21 cellular contexts compared by ENCODE assay signal in the genomic region with DNA sequence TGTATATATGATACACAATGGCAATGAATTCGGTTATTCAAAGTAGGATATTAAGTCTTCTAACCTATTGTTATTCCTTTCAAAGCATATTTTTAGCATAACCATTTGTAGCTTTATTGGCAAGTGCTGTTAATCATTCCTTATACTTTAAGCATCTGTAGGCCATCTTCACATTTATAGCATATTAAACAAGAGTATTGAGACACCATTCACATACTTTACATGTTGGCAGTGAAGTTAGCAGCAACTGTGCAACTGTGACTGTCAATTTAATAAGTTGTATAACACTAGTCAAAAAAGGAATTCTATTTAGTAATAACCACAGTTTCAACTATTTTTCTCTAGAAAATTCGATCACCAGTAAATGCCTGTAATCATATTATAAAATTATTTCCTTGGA.
DNase-seq lines count a peak whose midpoint lies in the region; ATAC-seq and TF ChIP-seq lines count a peak whose summit lies in the region.
"Had no signal": no experiment of that assay in that cellular context is flagged by ENCODE, and none has a peak within 500 bp of the region (broad histone marks: within the 10 kb centered on the region; RNA-seq: fewer than 3 reads in every experiment).

No MANE protein-coding gene starts in this region.

- H3K36me3 ChIP-seq in heart left ventricle (peaks cover 0 to 44% (median 25%) of the 10 kb centered on the region in 9 donors), rectal smooth muscle tissue (ENCODE audit: control insufficient read depth, insufficient read depth, low read length) (peaks cover 15% of the 10 kb centered on the region), uterus (no peaks in the 10 kb centered on the region)
- H3K36me3 ChIP-seq in CD4-positive, alpha-beta memory T cell (ENCODE audit: insufficient read depth, low read length) = no peaks in the 10 kb centered on the region

- no peak for ATAC-seq in heart left ventricle
- ATAC-seq in GM19455 (IDR thresholded peaks at IDR 0.05; ENCODE audit: unreplicated experiment) = no peak
- ATAC-seq in HG02885 (IDR thresholded peaks at IDR 0.05; ENCODE audit: poor library complexity, unreplicated experiment) = no peak
- ATAC-seq: naive thymus-derived CD8-positive, alpha-beta T cell; Panc1 had no signal

- CTCF ChIA-PET in CD4-positive, alpha-beta memory T cell (lab: Charles Lee; ENCODE audit: partially characterized antibody) = interaction anchor here (1.9 kb wide), 1 partner anchor 14 kb away, joined by 4 read pairs; no protein-coding TSS in a partner anchor

- H3K4me3 ChIP-seq in heart left ventricle = peak overlapping the region in 7 of 12 donors; percentile 2 to 43 (median 26)
- peak overlapping the region; percentile 11 for H3K4me3 ChIP-seq in fibroblast of mammary gland (ENCODE audit: control insufficient read depth, low read depth, low read length)
- peak overlapping the region; percentile 40 for H3K4me3 ChIP-seq in rectal smooth muscle tissue (ENCODE audit: low read length)
- peak overlapping the region; percentile 31 to 39 for H3K4me3 ChIP-seq in uterus
- H3K4me3 ChIP-seq in CD4-positive, alpha-beta memory T cell (ENCODE audit: low read length in 2 of 2) = no peak overlapping the region
- H3K4me3 ChIP-seq: lung had no signal

- 84 to 88% (median 86%) methylated on average over 2 of the region's 2 CpGs for WGBS in heart left ventricle, 4 donors

- H3K27ac ChIP-seq in heart left ventricle = peak overlapping the region in 9 of 12 donors; percentile 11 to 94 (median 88)
- H3K27ac ChIP-seq in rectal smooth muscle tissue (ENCODE audit: low read depth, low read length) = peak overlapping the region; percentile 94
- peak overlapping the region; percentile 93 to 99 for H3K27ac ChIP-seq in uterus
- no peak overlapping the region for H3K27ac ChIP-seq in CD4-positive, alpha-beta memory T cell (ENCODE audit: low read depth, low read length)
- H3K27ac ChIP-seq: C4-2B, KMS-11 had no signal

- DNase-seq in heart left ventricle (no peak), cardiac septum (ENCODE audit: low spot score) (no peak), fibroblast of mammary gland (ENCODE audit: low read depth) (no peak), uterus (no peak)
- DNase-seq in CD4-positive, alpha-beta memory T cell = no peak
- DNase-seq: 8988T; activated CD4-positive, alpha-beta T cell treated with anti-CD3 and anti-CD28 coated beads for 4 hours; activated CD8-positive, alpha-beta memory T cell treated with anti-CD3 and anti-CD28 coated beads, Interleukin-2, amount 50 U/mL, for 48 hours; activated gamma-delta T cell treated with Interleukin-2 at 50 U/mL for 16 hours; aorta; naive thymus-derived CD8-positive, alpha-beta T cell; NCI-H1417; NCI-H2171; stimulated activated CD4-positive, alpha-beta T cell treated with anti-CD3 and anti-CD28 coated beads, Interleukin-1b, Interleukin-23, amount 100 ng/mL, for 48 hours had no signal

- peak overlapping the region; percentile 28 for H3K9ac ChIP-seq in rectal smooth muscle tissue (ENCODE audit: low read length)
- H3K9ac ChIP-seq: KMS-11 had no signal

- H3K9me3 ChIP-seq in heart left ventricle (no peaks in the 10 kb centered on the region), uterus (no peaks in the 10 kb centered on the region)
- no peaks in the 10 kb centered on the region for H3K9me3 ChIP-seq in CD4-positive, alpha-beta memory T cell (ENCODE audit: control insufficient read depth in 1 of 2, low read length in 2 of 2)

- intact Hi-C loops in heart left ventricle (cut with DNase I) = loop anchor here in 4 of 10 donors (5.0 kb wide), 3 partner anchors 36 to 46 kb away; no protein-coding TSS in a partner anchor
- intact Hi-C loops in cardiac septum (cut with DNase I) = loop anchor here (5.0 kb wide), 1 partner anchor 136 kb away; no protein-coding TSS in a partner anchor
- intact Hi-C loops in uterus (cut with DNase I; ENCODE audit: low total_unique reads) = no loop called here
- intact Hi-C loops in CD4-positive, alpha-beta memory T cell (cut with micrococcal nuclease) = no loop called here

- H3K27me3 ChIP-seq in heart left ventricle (no peaks in the 10 kb centered on the region), rectal smooth muscle tissue (ENCODE audit: control insufficient read depth, insufficient read depth, low read length) (no peaks in the 10 kb centered on the region), uterus (no peaks in the 10 kb centered on the region)
- H3K27me3 ChIP-seq in CD4-positive, alpha-beta memory T cell (ENCODE audit: insufficient read depth, low read length) = no peaks in the 10 kb centered on the region

- no peaks in the 10 kb centered on the region for H3K9me3 Mint-ChIP-seq in CD4-positive, alpha-beta memory T cell
- H3K9me3 Mint-ChIP-seq: naive thymus-derived CD8-positive, alpha-beta T cell had no signal

- no peaks in the 10 kb centered on the region for H3K4me1 Mint-ChIP-seq in CD4-positive, alpha-beta memory T cell
- H3K4me1 Mint-ChIP-seq: naive thymus-derived CD8-positive, alpha-beta T cell had no signal

- POLR2A ChIA-PET in CD4-positive, alpha-beta memory T cell (lab: Charles Lee; ENCODE audit: partially characterized antibody) = no interaction called here

- TF ChIP-seq CTCF in heart left ventricle (IDR thresholded peaks at IDR 0.05) = no peak
- TF ChIP-seq CTCF in fibroblast of mammary gland (conservative IDR thresholded peaks at IDR 0.05; ENCODE audit: control insufficient read depth, insufficient read depth, low read depth, low read length) = no peak
- no peak for TF ChIP-seq CTCF in uterus (IDR thresholded peaks at IDR 0.05)

- H3K4me1 ChIP-seq in heart left ventricle (peaks cover 0 to 52% (median 35%) of the 10 kb centered on the region in 12 donors), rectal smooth muscle tissue (ENCODE audit: control insufficient read depth, insufficient read depth, low read length) (peaks cover 32% of the 10 kb centered on the region), uterus (peaks cover 7 to 8% of the 10 kb centered on the region in 2 donors)
- H3K4me1 ChIP-seq in CD4-positive, alpha-beta memory T cell (ENCODE audit: insufficient read depth, low read length) = no peaks in the 10 kb centered on the region

- peaks cover 2 to 7% of the 10 kb centered on the region in 2 donors for H3K27me3 Mint-ChIP-seq in CD4-positive, alpha-beta memory T cell

- H3K36me3 Mint-ChIP-seq in CD4-positive, alpha-beta memory T cell = no peaks in the 10 kb centered on the region

- H3K4me3 Mint-ChIP-seq in CD4-positive, alpha-beta memory T cell = no peak overlapping the region
- H3K4me3 Mint-ChIP-seq: naive thymus-derived CD8-positive, alpha-beta T cell had no signal

- no peak overlapping the region for H3K27ac Mint-ChIP-seq in CD4-positive, alpha-beta memory T cell
- H3K27ac Mint-ChIP-seq: naive thymus-derived CD8-positive, alpha-beta T cell had no signal

- TF ChIP-seq POLR2A in heart left ventricle (IDR thresholded peaks at IDR 0.05) (no peak), uterus (IDR thresholded peaks at IDR 0.05) (no peak)

Comparison
In these comparisons a context has a peak if more than half of its experiments do, and no peak if none do; other contexts are left out.
1. H3K4me3 ChIP-seq: peak in heart left ventricle (7 of 12), fibroblast of mammary gland (single experiment), rectal smooth muscle tissue (single experiment) and uterus (2 of 2); none in CD4-positive, alpha-beta memory T cell (0 of 2).